Comparison of ENCODE assay signal across 8 cellular contexts in genomic region chr16:56191807-56192643, GRCh38. TPM values are rescaled to one million over a fixed set of nuclear protein-coding genes. Genes with fewer than 3 reads are reported as not detected.
A peak's percentile ranks its signal among the peaks of the same experiment; 100 is the strongest.
DNase-seq lines count a peak whose midpoint lies in the region; ATAC-seq and TF ChIP-seq lines count a peak whose summit lies in the region.

No MANE protein-coding gene starts in this region.

- no peak overlapping the region for H3K14ac ChIP-seq in neuronal stem cell (ENCODE audit: low read length)

- no peaks in the 10 kb centered on the region for H3K36me3 ChIP-seq in BLaER1
- no peaks in the 10 kb centered on the region for H3K36me3 ChIP-seq in MM.1S (replicated peaks; ENCODE audit: insufficient read depth, low read length)
- H3K36me3 ChIP-seq in ectodermal cell (ENCODE audit: control insufficient read depth, insufficient read depth, low read length): no peaks in the 10 kb centered on the region
- H3K36me3 ChIP-seq in neuronal stem cell (replicated peaks in 1 of 2; ENCODE audit: control insufficient read depth in 2 of 2, insufficient read depth in 2 of 2, low read length in 2 of 2): no peaks in the 10 kb centered on the region

- H3K4me2 ChIP-seq in BLaER1 (peak overlapping the region; percentile 92), MM.1S (ENCODE audit: low read depth, low read length) (peak overlapping the region; percentile 60; the same call in 1 of the 2 replicates), neuronal stem cell (ENCODE audit: insufficient read depth, low read length, poor library complexity, severe bottlenecking) (peak overlapping the region; percentile 78)

- ATAC-seq in HG03039 (IDR thresholded peaks at IDR 0.05; ENCODE audit: unreplicated experiment) (no peak), HG02798 (IDR thresholded peaks at IDR 0.05; ENCODE audit: poor library complexity, unreplicated experiment) (no peak)

- no peaks in the 10 kb centered on the region for H3F3A ChIP-seq in MM.1S (ENCODE audit: insufficient read depth, low read length)

- H3K9me2 ChIP-seq in MM.1S (replicated peaks; ENCODE audit: insufficient read depth, low read length): no peaks in the 10 kb centered on the region

- H2BK12ac ChIP-seq in neuronal stem cell (ENCODE audit: low read length): no peak overlapping the region

- H2AK5ac ChIP-seq in neuronal stem cell (ENCODE audit: low read depth, low read length): no peak overlapping the region

- H3K79me2 ChIP-seq in MM.1S (ENCODE audit: low read length): no peaks in the 10 kb centered on the region

- H2AFZ ChIP-seq in MM.1S (ENCODE audit: low read length): peak overlapping the region; percentile 30; the same call in 1 of the 2 replicates
- peak overlapping the region; percentile 97 for H2AFZ ChIP-seq in neuronal stem cell (ENCODE audit: low read length)

- H3K4me3 ChIP-seq in BLaER1 (peak overlapping the region; percentile 72), MM.1S (ENCODE audit: low read length) (peak overlapping the region; percentile 60), ectodermal cell (ENCODE audit: insufficient read depth, low read depth, low read length) (peak overlapping the region; percentile 72), neuronal stem cell (ENCODE audit: low read length in 2 of 2) (peak overlapping the region in 1 of 2 donors; percentile 83)

- peak overlapping the region; percentile 13 for H3K18ac ChIP-seq in neuronal stem cell (ENCODE audit: low read length)

- H3K79me1 ChIP-seq in neuronal stem cell (ENCODE audit: low read depth, low read length): no peaks in the 10 kb centered on the region

- H3K27me3 ChIP-seq in BLaER1: peaks cover 82% of the 10 kb centered on the region
- peaks cover 61% of the 10 kb centered on the region for H3K27me3 ChIP-seq in MM.1S (replicated peaks; ENCODE audit: insufficient read depth, low read length)
- H3K27me3 ChIP-seq in ectodermal cell (ENCODE audit: control insufficient read depth, insufficient read depth, low read length, poor library complexity, severe bottlenecking): peaks cover 59% of the 10 kb centered on the region
- peaks cover 12 to 66% (median 45%) of the 10 kb centered on the region in 3 experiments for H3K27me3 ChIP-seq in neuronal stem cell (ENCODE audit: control insufficient read depth in 3 of 3, insufficient read depth in 3 of 3, low read depth in 1 of 3, low read length in 3 of 3)

- H3K9ac ChIP-seq in BLaER1: no peak overlapping the region
- no peak overlapping the region for H3K9ac ChIP-seq in MM.1S (ENCODE audit: low read length)
- no peak overlapping the region for H3K9ac ChIP-seq in neuronal stem cell (ENCODE audit: low read depth, low read length, poor library complexity)

- H3K27ac ChIP-seq in BLaER1: no peak overlapping the region
- no peak overlapping the region for H3K27ac ChIP-seq in MM.1S (ENCODE audit: low read length)
- H3K27ac ChIP-seq in ectodermal cell (ENCODE audit: insufficient read depth, low read depth, low read length, poor library complexity, severe bottlenecking): no peak overlapping the region
- H3K27ac ChIP-seq in neuronal stem cell (replicated peaks; ENCODE audit: low read length): no peak overlapping the region

- no peak overlapping the region for H2BK120ac ChIP-seq in neuronal stem cell (ENCODE audit: low read depth, low read length)

- no peak overlapping the region for H3K23ac ChIP-seq in neuronal stem cell (ENCODE audit: low read depth, low read length, poor library complexity)

- peaks cover 15% of the 10 kb centered on the region for H3K4me1 ChIP-seq in BLaER1
- no peaks in the 10 kb centered on the region for H3K4me1 ChIP-seq in MM.1S (ENCODE audit: low read length)
- H3K4me1 ChIP-seq in ectodermal cell (ENCODE audit: control insufficient read depth, insufficient read depth, low read length): peaks cover 11% of the 10 kb centered on the region
- peaks cover 0 to 6% of the 10 kb centered on the region in 2 donors for H3K4me1 ChIP-seq in neuronal stem cell (ENCODE audit: control insufficient read depth in 2 of 2, insufficient read depth in 1 of 2, low read depth in 1 of 2, low read length in 2 of 2)

- H4K91ac ChIP-seq in neuronal stem cell (ENCODE audit: low read depth, low read length, poor library complexity): no peak overlapping the region

- no peak overlapping the region for H2BK5ac ChIP-seq in neuronal stem cell (ENCODE audit: low read length)

- DNase-seq in MM.1S (no peak), neuronal stem cell (ENCODE audit: low spot score) (no peak), NCI-H510A (lab: John Stamatoyannopoulos, UW) (no peak), kidney tubule cell (ENCODE audit: low spot score) (no peak)

- H4K8ac ChIP-seq in neuronal stem cell (ENCODE audit: low read depth, low read length): no peak overlapping the region

- TF ChIP-seq CTCF in MM.1S (IDR thresholded peaks at IDR 0.05; ENCODE audit: low read length): no peak

- H4K20me1 ChIP-seq in BLaER1 (peaks cover 39% of the 10 kb centered on the region), MM.1S (ENCODE audit: insufficient read depth, low read length) (no peaks in the 10 kb centered on the region)

- H2BK15ac ChIP-seq in neuronal stem cell (ENCODE audit: low read length): peak overlapping the region; percentile 67

- H3K4ac ChIP-seq in neuronal stem cell (ENCODE audit: low read length): no peak overlapping the region

- no peaks in the 10 kb centered on the region for H3K9me3 ChIP-seq in BLaER1
- no peaks in the 10 kb centered on the region for H3K9me3 ChIP-seq in MM.1S (replicated peaks; ENCODE audit: insufficient read depth, low read length)
- H3K9me3 ChIP-seq in ectodermal cell (ENCODE audit: control insufficient read depth, low read length): no peaks in the 10 kb centered on the region
- H3K9me3 ChIP-seq in neuronal stem cell (replicated peaks in 1 of 2; ENCODE audit: control insufficient read depth in 2 of 2, insufficient read depth in 1 of 2, low read depth in 1 of 2, low read length in 2 of 2): no peaks in the 10 kb centered on the region

- WGBS in ectodermal cell, 2 experiments: 0 to 1% methylated on average over 45 to 49 of the region's 50 CpGs
- no CpG with 5 or more reads among the region's 50 CpGs for WGBS in neuronal stem cell (ENCODE audit: extremely low coverage in 2 of 2, insufficient read length in 2 of 2, insufficient replicate concordance in 1 of 2), 2 donors

RNA-seq across cellular contexts. Expression of gene GNAO1, which starts 0.7 kb away (rescaled TPM):
- 17.1 TPM for polyA plus RNA-seq in ectodermal cell (2013, experiment 1 of 4)
- polyA plus RNA-seq in ectodermal cell (2013, experiment 2 of 4): 12.8 TPM
- 12.5 TPM for polyA plus RNA-seq in ectodermal cell (2013, experiment 3 of 4)
- polyA plus RNA-seq in ectodermal cell (2013, experiment 4 of 4): 12.4 TPM
- polyA plus RNA-seq in neuronal stem cell (2013, experiment 1 of 2): 3.8 TPM
- polyA plus RNA-seq in neuronal stem cell (2013, experiment 2 of 2): 3.8 TPM
